23 cellular contexts compared by ENCODE assay signal in the genomic region with DNA sequence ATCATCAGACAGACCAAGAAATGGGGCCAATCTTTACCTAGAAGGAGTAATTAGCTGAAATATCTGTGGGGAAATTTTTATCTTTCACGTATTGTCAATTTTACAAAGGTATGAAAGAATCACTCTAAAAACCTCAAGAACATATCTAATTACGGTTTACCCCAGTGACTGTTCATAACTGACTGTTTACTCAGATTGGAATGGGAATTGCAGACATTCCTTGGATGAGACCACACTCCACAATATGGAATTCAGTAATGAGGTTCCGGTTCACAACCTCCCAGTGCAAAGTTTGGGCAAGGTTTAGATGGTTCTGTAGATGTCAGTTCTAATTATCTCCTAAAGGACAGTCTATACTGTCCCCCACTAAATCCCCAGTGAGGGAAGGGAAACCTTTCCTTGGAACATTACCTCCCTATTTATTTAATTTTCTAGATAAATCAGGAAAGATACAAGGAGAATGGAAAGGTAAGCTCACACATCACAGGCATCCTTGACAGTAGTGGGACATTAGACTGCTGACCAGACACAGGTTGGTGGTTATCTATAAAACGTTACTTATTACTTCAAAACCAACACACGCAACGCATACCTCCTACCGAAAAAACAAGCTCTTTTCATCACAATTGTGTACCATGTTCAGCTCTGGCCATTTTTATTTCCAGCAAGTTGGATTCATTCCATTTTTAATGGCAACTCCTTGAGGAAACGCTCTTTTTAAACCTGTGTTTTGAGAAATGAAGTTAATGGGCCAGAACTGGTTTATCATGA.
DNase-seq lines count a peak whose midpoint lies in the region; ATAC-seq, FAIRE-seq and TF ChIP-seq lines count a peak whose summit lies in the region.
"Had no signal": no experiment of that assay in that cellular context is flagged by ENCODE, and none has a peak within 500 bp of the region (broad histone marks: within the 10 kb centered on the region; RNA-seq: fewer than 3 reads in every experiment).

No MANE protein-coding gene starts in this region.

- H2AFZ ChIP-seq in H1 (ENCODE audit: low read length) (no peak overlapping the region), Karpas-422 (ENCODE audit: low read length) (no peak overlapping the region)
- H2AFZ ChIP-seq: neural progenitor cell had no signal

- H4K8ac ChIP-seq in H1 (ENCODE audit: extremely low read depth, insufficient read depth, low read length): no peak overlapping the region

- CTCF ChIA-PET in H1 (lab: Charles Lee; ENCODE audit: partially characterized antibody): interaction anchor here (0.8 to 1.6 kb wide), 4 partner anchors 14 to 579 kb away, joined by 3 to 5 read pairs (median 4); no protein-coding TSS in a partner anchor

- H3K36me3 ChIP-seq in H1 (ENCODE audit: control insufficient read depth in 2 of 4, insufficient read depth in 4 of 4, low read length in 3 of 4): no peaks in the 10 kb centered on the region
- no peaks in the 10 kb centered on the region for H3K36me3 ChIP-seq in lower lobe of right lung
- H3K36me3 ChIP-seq in Karpas-422 (ENCODE audit: insufficient read depth, low read length): no peaks in the 10 kb centered on the region
- H3K36me3 ChIP-seq: ascending aorta; BLaER1 treated with 17β-estradiol and CSF1 and Interleukin-3, amounts not matched to agents 10 nM and 100 nM; heart left ventricle; left lung; neural progenitor cell; upper lobe of left lung had no signal

- H3K79me1 ChIP-seq in H1 (ENCODE audit: low read depth, low read length): no peaks in the 10 kb centered on the region

- no peak for TF ChIP-seq RAD21 in H1 (IDR thresholded peaks at IDR 0.05 in 1 of 2, conservative IDR thresholded peaks at IDR 0.05 in 1 of 2; ENCODE audit: low read depth in 2 of 2, low read length in 2 of 2)

- H4K20me1 ChIP-seq in H1 (replicated peaks in 1 of 2; ENCODE audit: control insufficient read depth in 1 of 2, insufficient read depth in 2 of 2, low read length in 2 of 2) (no peaks in the 10 kb centered on the region), Karpas-422 (ENCODE audit: insufficient read depth, low read depth, low read length) (no peaks in the 10 kb centered on the region)
- H4K20me1 ChIP-seq: BLaER1 treated with 17β-estradiol and CSF1 and Interleukin-3, amounts not matched to agents 10 nM and 100 nM had no signal

- no peak overlapping the region for H2BK20ac ChIP-seq in H1 (ENCODE audit: low read length)

- TF ChIP-seq CTCF in H1 (IDR thresholded peaks at IDR 0.05; ENCODE audit: control extremely low read depth in 1 of 3, insufficient read depth in 1 of 3, low read depth in 1 of 3, low read length in 3 of 3) (no peak), lower lobe of right lung (IDR thresholded peaks at IDR 0.05) (no peak)

- H3K18ac ChIP-seq in H1 (ENCODE audit: extremely low read depth, low read length): no peak overlapping the region

- H3K27ac ChIP-seq in H1 (ENCODE audit: low read depth, low read length): no peak overlapping the region
- no peak overlapping the region for H3K27ac ChIP-seq in lower lobe of right lung
- H3K27ac ChIP-seq in Karpas-422 (ENCODE audit: low read length): no peak overlapping the region
- H3K27ac ChIP-seq: ascending aorta; BLaER1 treated with 17β-estradiol and CSF1 and Interleukin-3, amounts not matched to agents 10 nM and 100 nM; heart left ventricle; KMS-11; left lung; neural progenitor cell; upper lobe of left lung had no signal

- H3K4me1 ChIP-seq in H1 (replicated peaks in 1 of 4; ENCODE audit: control insufficient read depth in 3 of 4, insufficient read depth in 4 of 4, low read length in 3 of 4) (0 out of 7 replicates have a peak, but pooled peaks cover 0 to 2% (median 0%) of the 10 kb centered on the region in 4 experiments), lower lobe of right lung (no peaks in the 10 kb centered on the region), Karpas-422 (ENCODE audit: low read length) (no peaks in the 10 kb centered on the region)
- H3K4me1 ChIP-seq: ascending aorta; BLaER1 treated with 17β-estradiol and CSF1 and Interleukin-3, amounts not matched to agents 10 nM and 100 nM; left lung; neural progenitor cell; upper lobe of left lung had no signal

- no peak for TF ChIP-seq EP300 in H1 (IDR thresholded peaks at IDR 0.05; ENCODE audit: borderline replicate concordance in 1 of 2, low read depth in 2 of 2, low read length in 2 of 2)

- peaks cover 2% of the 10 kb centered on the region; the same call in 1 of the 2 replicates for H3K23me2 ChIP-seq in H1 (ENCODE audit: low read depth, low read length)

- H2AK5ac ChIP-seq in H1 (ENCODE audit: low read depth, low read length): 0 out of 2 replicates have a peak overlapping the region, but pooled peaks have one; percentile 46

- H3K4ac ChIP-seq in H1 (replicated peaks; ENCODE audit: insufficient read length, low read depth, low read length): no peak overlapping the region

- POLR2A ChIA-PET in H1 (lab: Charles Lee; ENCODE audit: partially characterized antibody): no interaction called here

- no peak overlapping the region for H2BK120ac ChIP-seq in H1 (replicated peaks; ENCODE audit: low read depth, low read length)

- ATAC-seq in lower lobe of right lung: no peak
- ATAC-seq in GM21717 (IDR thresholded peaks at IDR 0.05; ENCODE audit: unreplicated experiment): no peak
- no peak for ATAC-seq in GM18502 (IDR thresholded peaks at IDR 0.05; ENCODE audit: poor library complexity, unreplicated experiment)
- ATAC-seq: heart left ventricle, left lung had no signal

- DNase-seq in ELR (ENCODE audit: low read depth): peak; percentile 6
- peak; percentile 58 for DNase-seq in RCC 7860 (ENCODE audit: low spot score)
- DNase-seq in H1 (ENCODE audit: low read depth in 1 of 2, low spot score in 2 of 2): no peak
- peak; percentile 68 for DNase-seq in renal cortical epithelial cell (ENCODE audit: low read depth)
- no peak for DNase-seq in lower lobe of right lung
- DNase-seq in Karpas-422: no peak
- DNase-seq: activated CD4-positive, alpha-beta T cell treated with anti-CD3 and anti-CD28 coated beads for 1 hour; activated naive CD4-positive, alpha-beta T cell treated with anti-CD3 and anti-CD28 coated beads, Interleukin-2, amount 10 ng/mL, durations not matched to agents 7 days and 5 days; activated T-cell treated with anti-CD3 and anti-CD28 coated beads, Interleukin-2, amount 50 U/mL, for 48 hours; endodermal cell; GF-D8; heart left ventricle; left lung; NCI-H1105; NCI-H510A; RPMI8226; upper lobe of left lung had no signal

- no peak for TF ChIP-seq POLR2A in H1 (IDR thresholded peaks at IDR 0.05; ENCODE audit: control extremely low read depth in 1 of 2, low read depth in 2 of 2, low read length in 2 of 2)

- 90 to 100% methylated on average over 3 to 8 of the region's 8 CpGs for whole genome bisulfite sequencing in H1 (ENCODE audit: extremely low coverage in 1 of 2, insufficient coverage in 1 of 2, insufficient read length in 1 of 2, insufficient replicate concordance in 2 of 2, low coverage in 1 of 2, low lambda C conversion rate in 2 of 2, missing lambda C conversion rate in 1 of 2), 2 experiments

- no peak overlapping the region for H4K5ac ChIP-seq in H1 (ENCODE audit: insufficient read length, low read depth, low read length)

- H2BK12ac ChIP-seq in H1 (ENCODE audit: low read depth, low read length): no peak overlapping the region

- FAIRE-seq in RCC 7860 (lab: Jason Lieb, UNC) (peak; percentile 34), H1 (lab: Jason Lieb, UNC) (no peak)

- H3K9me3 ChIP-seq in H1 (ENCODE audit: insufficient read depth in 2 of 2, low read depth in 1 of 2, low read length in 1 of 2) (no peaks in the 10 kb centered on the region), lower lobe of right lung (no peaks in the 10 kb centered on the region), Karpas-422 (ENCODE audit: low read length) (no peaks in the 10 kb centered on the region)
- H3K9me3 ChIP-seq: ascending aorta; BLaER1 treated with 17β-estradiol and CSF1 and Interleukin-3, amounts not matched to agents 10 nM and 100 nM; heart left ventricle; left lung; upper lobe of left lung had no signal

- H3K27me3 ChIP-seq in H1 (replicated peaks in 1 of 4; ENCODE audit: control insufficient read depth in 3 of 4, extremely low read depth in 1 of 4, insufficient read depth in 3 of 4, low read length in 3 of 4): no peaks in the 10 kb centered on the region
- no peaks in the 10 kb centered on the region for H3K27me3 ChIP-seq in lower lobe of right lung (ENCODE audit: low read depth)
- no peaks in the 10 kb centered on the region for H3K27me3 ChIP-seq in Karpas-422 (ENCODE audit: low read length)
- H3K27me3 ChIP-seq: ascending aorta; BLaER1 treated with 17β-estradiol and CSF1 and Interleukin-3, amounts not matched to agents 10 nM and 100 nM; heart left ventricle; left lung; neural progenitor cell; upper lobe of left lung had no signal

- no peak overlapping the region for H4K91ac ChIP-seq in H1 (replicated peaks; ENCODE audit: insufficient read length, low read length)

- H2BK5ac ChIP-seq in H1 (ENCODE audit: low read depth, low read length): no peak overlapping the region

- no peak overlapping the region for H3K56ac ChIP-seq in H1 (replicated peaks; ENCODE audit: insufficient read length, low read depth, low read length)

- H3K9ac ChIP-seq in H1 (replicated peaks in 1 of 4; ENCODE audit: extremely low read depth in 1 of 4, low read depth in 3 of 4, low read length in 3 of 4) (no peak overlapping the region), Karpas-422 (ENCODE audit: low read length) (no peak overlapping the region)
- H3K9ac ChIP-seq: BLaER1 treated with 17β-estradiol and CSF1 and Interleukin-3, amounts not matched to agents 10 nM and 100 nM; KMS-11; neural progenitor cell had no signal

- H3K79me2 ChIP-seq in H1 (ENCODE audit: control insufficient read depth in 1 of 2, insufficient read depth in 2 of 2, low read length in 2 of 2): no peaks in the 10 kb centered on the region
- H3K79me2 ChIP-seq in Karpas-422 (ENCODE audit: low read length): no peaks in the 10 kb centered on the region

- no peaks in the 10 kb centered on the region for H3K9me2 ChIP-seq in Karpas-422 (replicated peaks; ENCODE audit: insufficient read depth, low read length)

- intact Hi-C loops in lower lobe of right lung (cut with DNase I): no loop called here

- H3K23ac ChIP-seq in H1 (ENCODE audit: insufficient read length): no peak overlapping the region

- H2BK15ac ChIP-seq in H1 (ENCODE audit: low read length): no peak overlapping the region

- H3K14ac ChIP-seq in H1 (ENCODE audit: insufficient read length): no peak overlapping the region

- no peak overlapping the region for H3K4me2 ChIP-seq in H1 (ENCODE audit: insufficient read depth in 1 of 2, low read depth in 2 of 2, low read length in 2 of 2)
- no peak overlapping the region for H3K4me2 ChIP-seq in Karpas-422 (ENCODE audit: low read depth, low read length, poor library complexity, severe bottlenecking)
- H3K4me2 ChIP-seq: BLaER1 treated with 17β-estradiol and CSF1 and Interleukin-3, amounts not matched to agents 10 nM and 100 nM; KMS-11; neural progenitor cell had no signal

- H3K4me3 ChIP-seq in H1 (ENCODE audit: extremely low read depth in 1 of 4, insufficient read depth in 2 of 4, low read depth in 3 of 4, low read length in 4 of 4): no peak overlapping the region
- no peak overlapping the region for H3K4me3 ChIP-seq in lower lobe of right lung
- H3K4me3 ChIP-seq in Karpas-422 (ENCODE audit: low read length): no peak overlapping the region
- H3K4me3 ChIP-seq: ascending aorta; BLaER1 treated with 17β-estradiol and CSF1 and Interleukin-3, amounts not matched to agents 10 nM and 100 nM; heart left ventricle; left lung; neural progenitor cell; upper lobe of left lung had no signal

TF ChIP-seq in H1, 55 proteins besides CTCF, POLR2A, EP300 and RAD21 (continues in another document):
- TF ChIP-seq TBP (IDR thresholded peaks at IDR 0.05; ENCODE audit: low read depth, low read length): no peak

Comparison
In these comparisons a context has a peak if more than half of its experiments do, and no peak if none do; other contexts are left out.
1. DNase-seq: peak in ELR (single experiment), RCC 7860 (single experiment) and renal cortical epithelial cell (single experiment); none in H1 (0 of 2), lower lobe of right lung (single experiment) and Karpas-422 (single experiment).